ENCODE assay signal across 7 cellular contexts in genomic region chr11:66429983-66430602, GRCh38. TPM values are rescaled to one million over a fixed set of nuclear protein-coding genes. Genes with fewer than 3 reads are reported as not detected.
DNase-seq lines count a peak whose midpoint lies in the region; ATAC-seq, FAIRE-seq and TF ChIP-seq lines count a peak whose summit lies in the region.

No MANE protein-coding gene starts in this region.

- TF ChIP-seq EP300 in K562 (IDR thresholded peaks at IDR 0.05; ENCODE audit: low read length), result no peak

- intact Hi-C loops in K562 (cut with micrococcal nuclease), result loop anchor here (1.0 kb wide), 2 partner anchors 22 to 44 kb away; no protein-coding TSS in a partner anchor

- DNase-seq in NCI-H1930 (lab: John Stamatoyannopoulos, UW) (peak; percentile 52 to 76), UCSD-AML1 (lab: John Stamatoyannopoulos, UW; ENCODE audit: unreplicated experiment) (peak; percentile 65), K562 (ENCODE audit: extremely low read depth in 1 of 4, low spot score in 3 of 4) (peak; percentile 73 to 84 (median 75)), iPS-NIHi7 (ENCODE audit: extremely low spot score) (peak; percentile 82)
- DNase-seq in stimulated activated CD4-positive, alpha-beta T cell treated with anti-CD3 and anti-CD28 coated beads, Interleukin-15, amount 100 ng/mL, for 24 hours, result peak; percentile 87

- 31% methylated on average over 9 of the region's 9 CpGs for WGBS in K562 (ENCODE audit: insufficient coverage, low coverage, missing lambda C conversion rate)

- peak; percentile 97 for ATAC-seq in K562
- ATAC-seq in HG03159 (IDR thresholded peaks at IDR 0.05; ENCODE audit: unreplicated experiment), result no peak

- no peaks in the 10 kb centered on the region for H3K27me3 ChIP-seq in K562 (ENCODE audit: control insufficient read depth in 2 of 2, insufficient read depth in 2 of 2, low read length in 2 of 2)

- FAIRE-seq in K562 (lab: Jason Lieb, UNC), result peak; percentile 74

- H3K9ac ChIP-seq in K562 (ENCODE audit: insufficient read depth in 1 of 2, low read depth in 2 of 2, low read length in 2 of 2), result no peak overlapping the region

- no peaks in the 10 kb centered on the region for H3K9me1 ChIP-seq in K562 (ENCODE audit: control insufficient read depth, insufficient read depth, low read length)

- H3K4me1 ChIP-seq in K562 (replicated peaks in 1 of 2; ENCODE audit: control insufficient read depth in 2 of 2, insufficient read depth in 2 of 2, low read length in 2 of 2), result peaks cover 3 to 5% of the 10 kb centered on the region in 2 experiments; a peak in 3 of 5 replicates

- BruUV-seq in K562 (replicated peaks; lab: Mats Ljungman, UMichigan), result no TSS peak

- H3K4me3 ChIP-seq in K562, result no peak overlapping the region

- CTCF ChIA-PET in K562 (lab: Yijun Ruan, JAX; ENCODE audit: low intra/inter-chr PET ratio), result interaction anchor here (0.6 to 2.5 kb wide), 6 partner anchors 8 to 546 kb away, joined by 3 to 52 read pairs (median 6); partner anchors contain the start of gene RBM4B

- H3K9me3 ChIP-seq in K562 (replicated peaks; ENCODE audit: control insufficient read depth, insufficient read depth, low read depth, low read length), result no peaks in the 10 kb centered on the region

- H3K79me2 ChIP-seq in K562 (ENCODE audit: control insufficient read depth, insufficient read depth, low read length), result no peaks in the 10 kb centered on the region

- no peak overlapping the region for H3K4me2 ChIP-seq in K562 (ENCODE audit: insufficient read depth, low read length)

- no peak overlapping the region for H3K27ac ChIP-seq in K562 (ENCODE audit: extremely low read depth, low read depth, low read length)

- TF ChIP-seq CTCF in GM12874 (IDR thresholded peaks at IDR 0.05; ENCODE audit: insufficient read depth, low read depth, low read length), result peak; percentile 92
- peak; percentile 88 to 91 (median 91) for TF ChIP-seq CTCF in K562 (IDR thresholded peaks at IDR 0.05 in 2 of 3, conservative IDR thresholded peaks at IDR 0.05 in 1 of 3; ENCODE audit: insufficient read depth in 2 of 3, low read depth in 1 of 3, low read length in 3 of 3)

- H2AFZ ChIP-seq in K562 (ENCODE audit: low read depth, low read length), result no peak overlapping the region

- TF ChIP-seq RAD21 in K562 (CRISPR knock-in tag; conservative IDR thresholded peaks at IDR 0.05 in 1 of 2, IDR thresholded peaks at IDR 0.05 in 1 of 2), result peak; percentile 64 to 76

- H4K20me1 ChIP-seq in K562 (replicated peaks; ENCODE audit: control insufficient read depth, insufficient read depth, low read length), result peaks cover 5% of the 10 kb centered on the region; the same call in 1 of the 2 replicates

- POLR2A ChIA-PET in K562 (lab: Yijun Ruan, JAX), result interaction anchor here (0.6 to 1.4 kb wide), 2 partner anchors 117 to 247 kb away, joined by 4 read pairs; partner anchors contain the start of gene RBM4B

- no peak for TF ChIP-seq POLR2A in K562 (conservative IDR thresholded peaks at IDR 0.05)

- in situ Hi-C loops in K562 (cut with MboI), result no loop called here

- H3K36me3 ChIP-seq in K562 (ENCODE audit: control insufficient read depth, insufficient read depth, low read length), result peaks cover 3% of the 10 kb centered on the region; the same call in 2 of the 3 replicates

RNA-seq across cellular contexts. Expression of gene MRPL11, which starts 8.6 kb away (rescaled TPM):
- 9.4 and 12.2 TPM in 2 replicates for total RNA-seq in K562 (2011; cell fraction: chromatin; rRNA removed; ENCODE audit: low replicate concordance)
- 16.2 and 19.7 TPM in 2 replicates for total RNA-seq in K562 (2011; cell fraction: nucleolus; rRNA removed)
- 14.8 and 21.9 TPM in 2 replicates for total RNA-seq in K562 (2011; cell fraction: nucleoplasm; rRNA removed)
- total RNA-seq in K562 (2014; rRNA removed) (135 and 148 TPM in 2 replicates), K562 (2014; rRNA removed; fragmentation: Illumina TruSeq; extraction: Trizol) (75.0 and 81.4 TPM in 2 replicates), K562 (2015; rRNA removed; fragmentation: Illumina TruSeq; extraction: Trizol) (88.3 and 91.2 TPM in 2 replicates), K562 (2021) (133 and 148 TPM in 2 replicates)
- polyA plus RNA-seq in K562 (2011; rRNA removed) (97.6 and 100 TPM in 2 replicates), K562 (2014; fragmentation: Illumina TruSeq; extraction: Trizol) (91.9 and 103 TPM in 2 replicates), K562 (2014; fragmentation: Nextera tagmentation; extraction: Ambion mirVana) (10 to 100 TPM; 33.0 to 43.5 TPM), K562 (2014; rRNA removed) (173 and 208 TPM in 2 replicates)
- polyA plus RNA-seq in K562 (2011; cell fraction: cytosol; rRNA removed), result 83.4 and 86.1 TPM in 2 replicates
- polyA plus RNA-seq in K562 (2011; cell fraction: nucleus; rRNA removed), result 50.6 and 52.0 TPM in 2 replicates
- polyA plus RNA-seq in K562 (2012), result 95.1 and 124 TPM in 2 replicates
- polyA minus RNA-seq in K562 (2011; rRNA and poly(A)+ RNA removed), result 34.7 and 39.4 TPM in 2 replicates
- polyA minus RNA-seq in K562 (2011; cell fraction: cytosol; rRNA and poly(A)+ RNA removed), result 22.9 and 23.3 TPM in 2 replicates
- 3.2 and 6.6 TPM in 2 replicates for polyA minus RNA-seq in K562 (2011; cell fraction: nucleus; rRNA and poly(A)+ RNA removed)

RNA-seq across cellular contexts. Expression of gene NPAS4, which starts 9.3 kb away (rescaled TPM):
- not detected in 2 replicates for total RNA-seq in K562 (2011; cell fraction: chromatin; rRNA removed; ENCODE audit: low replicate concordance)
- total RNA-seq in K562 (2011; cell fraction: nucleolus; rRNA removed), result not detected in 2 replicates
- not detected in 2 replicates for total RNA-seq in K562 (2011; cell fraction: nucleoplasm; rRNA removed)
- not detected in 2 replicates for total RNA-seq in K562 (2014; rRNA removed)
- not detected in 2 replicates for total RNA-seq in K562 (2014; rRNA removed; fragmentation: Illumina TruSeq; extraction: Trizol)
- not detected in 2 replicates for total RNA-seq in K562 (2015; rRNA removed; fragmentation: Illumina TruSeq; extraction: Trizol)
- total RNA-seq in K562 (2021), result not detected in 2 replicates
- not detected in 2 replicates for polyA plus RNA-seq in K562 (2011; rRNA removed)
- polyA plus RNA-seq in K562 (2011; cell fraction: cytosol; rRNA removed), result 0.01 TPM in 1 of 2 replicates, not detected in the other
- polyA plus RNA-seq in K562 (2011; cell fraction: nucleus; rRNA removed), result not detected in 2 replicates
- polyA plus RNA-seq in K562 (2012), result not detected in 2 replicates
- polyA plus RNA-seq in K562 (2014; fragmentation: Illumina TruSeq; extraction: Trizol), result not detected in 2 replicates
- not detected for polyA plus RNA-seq in K562 (2014; fragmentation: Nextera tagmentation; extraction: Ambion mirVana)
- not detected in 2 replicates for polyA plus RNA-seq in K562 (2014; rRNA removed)
- not detected in 2 replicates for polyA minus RNA-seq in K562 (2011; rRNA and poly(A)+ RNA removed)
- polyA minus RNA-seq in K562 (2011; cell fraction: cytosol; rRNA and poly(A)+ RNA removed), result not detected in 2 replicates
- not detected in 2 replicates for polyA minus RNA-seq in K562 (2011; cell fraction: nucleus; rRNA and poly(A)+ RNA removed)

RNA-seq across cellular contexts. Expression of gene PELI3, which starts 36.6 kb away (rescaled TPM):
- total RNA-seq in K562 (2011; cell fraction: chromatin; rRNA removed; ENCODE audit: low replicate concordance), result 7.3 and 22.6 TPM in 2 replicates
- 11.1 and 15.2 TPM in 2 replicates for total RNA-seq in K562 (2011; cell fraction: nucleolus; rRNA removed)
- 8.5 and 9.1 TPM in 2 replicates for total RNA-seq in K562 (2011; cell fraction: nucleoplasm; rRNA removed)
- total RNA-seq in K562 (2014; rRNA removed), result 3.3 and 5.0 TPM in 2 replicates
- 1.3 and 1.9 TPM in 2 replicates for total RNA-seq in K562 (2014; rRNA removed; fragmentation: Illumina TruSeq; extraction: Trizol)
- total RNA-seq in K562 (2015; rRNA removed; fragmentation: Illumina TruSeq; extraction: Trizol), result 3.2 and 3.4 TPM in 2 replicates
- 4.0 and 4.2 TPM in 2 replicates for total RNA-seq in K562 (2021)
- 1.4 and 1.6 TPM in 2 replicates for polyA plus RNA-seq in K562 (2011; rRNA removed)
- polyA plus RNA-seq in K562 (2011; cell fraction: cytosol; rRNA removed), result 1.6 and 3.4 TPM in 2 replicates
- 2.8 and 5.6 TPM in 2 replicates for polyA plus RNA-seq in K562 (2011; cell fraction: nucleus; rRNA removed)
- 2.7 and 4.4 TPM in 2 replicates for polyA plus RNA-seq in K562 (2012)
- 1.9 and 3.3 TPM in 2 replicates for polyA plus RNA-seq in K562 (2014; fragmentation: Illumina TruSeq; extraction: Trizol)
- under 1 TPM; 0.17 to 0.46 TPM for polyA plus RNA-seq in K562 (2014; fragmentation: Nextera tagmentation; extraction: Ambion mirVana)
- polyA plus RNA-seq in K562 (2014; rRNA removed), result 2.4 and 2.6 TPM in 2 replicates
- polyA minus RNA-seq in K562 (2011; rRNA and poly(A)+ RNA removed), result 2.6 and 4.2 TPM in 2 replicates
- polyA minus RNA-seq in K562 (2011; cell fraction: cytosol; rRNA and poly(A)+ RNA removed), result 1.3 and 4.4 TPM in 2 replicates
- 6.1 and 6.7 TPM in 2 replicates for polyA minus RNA-seq in K562 (2011; cell fraction: nucleus; rRNA and poly(A)+ RNA removed)

RNA-seq across cellular contexts. Expression of gene DPP3, which starts 50.1 kb away (rescaled TPM):
- 31.7 and 93.6 TPM in 2 replicates for total RNA-seq in K562 (2011; cell fraction: chromatin; rRNA removed; ENCODE audit: low replicate concordance)
- total RNA-seq in K562 (2011; cell fraction: nucleolus; rRNA removed), result 79.4 and 87.0 TPM in 2 replicates
- 33.9 and 47.9 TPM in 2 replicates for total RNA-seq in K562 (2011; cell fraction: nucleoplasm; rRNA removed)
- total RNA-seq in K562 (2014; rRNA removed) (69.2 and 115 TPM in 2 replicates), K562 (2014; rRNA removed; fragmentation: Illumina TruSeq; extraction: Trizol) (24.2 and 35.1 TPM in 2 replicates), K562 (2015; rRNA removed; fragmentation: Illumina TruSeq; extraction: Trizol) (45.0 and 50.2 TPM in 2 replicates), K562 (2021) (59.4 and 66.3 TPM in 2 replicates)
- polyA plus RNA-seq in K562 (2011; rRNA removed) (33.0 and 47.6 TPM in 2 replicates), K562 (2014; fragmentation: Illumina TruSeq; extraction: Trizol) (45.0 and 61.6 TPM in 2 replicates), K562 (2014; fragmentation: Nextera tagmentation; extraction: Ambion mirVana) (1 to 10 TPM; 3.7 to 6.2 TPM), K562 (2014; rRNA removed) (43.3 and 56.3 TPM in 2 replicates)
- polyA plus RNA-seq in K562 (2011; cell fraction: cytosol; rRNA removed), result 35.9 and 62.9 TPM in 2 replicates
- 77.2 and 136 TPM in 2 replicates for polyA plus RNA-seq in K562 (2011; cell fraction: nucleus; rRNA removed)
- 51.4 and 57.3 TPM in 2 replicates for polyA plus RNA-seq in K562 (2012)
- polyA minus RNA-seq in K562 (2011; rRNA and poly(A)+ RNA removed), result 42.3 and 51.5 TPM in 2 replicates
- 58.5 and 65.1 TPM in 2 replicates for polyA minus RNA-seq in K562 (2011; cell fraction: cytosol; rRNA and poly(A)+ RNA removed)
- polyA minus RNA-seq in K562 (2011; cell fraction: nucleus; rRNA and poly(A)+ RNA removed), result 42.8 and 46.9 TPM in 2 replicates

RNA-seq across cellular contexts. Expression of gene SLC29A2, which starts 58.5 kb away (rescaled TPM):
- total RNA-seq in K562 (2011; cell fraction: chromatin; rRNA removed; ENCODE audit: low replicate concordance), result 80.0 and 218 TPM in 2 replicates
- 123 and 132 TPM in 2 replicates for total RNA-seq in K562 (2011; cell fraction: nucleolus; rRNA removed)
- 120 and 128 TPM in 2 replicates for total RNA-seq in K562 (2011; cell fraction: nucleoplasm; rRNA removed)
- 13.3 and 22.5 TPM in 2 replicates for total RNA-seq in K562 (2014; rRNA removed)
- 6.2 and 8.8 TPM in 2 replicates for total RNA-seq in K562 (2014; rRNA removed; fragmentation: Illumina TruSeq; extraction: Trizol)
- 14.2 and 16.1 TPM in 2 replicates for total RNA-seq in K562 (2015; rRNA removed; fragmentation: Illumina TruSeq; extraction: Trizol)
- total RNA-seq in K562 (2021), result 48.6 and 50.5 TPM in 2 replicates
- 22.0 and 35.8 TPM in 2 replicates for polyA plus RNA-seq in K562 (2011; rRNA removed)
- polyA plus RNA-seq in K562 (2011; cell fraction: cytosol; rRNA removed), result 24.0 and 39.3 TPM in 2 replicates
- 152 and 232 TPM in 2 replicates for polyA plus RNA-seq in K562 (2011; cell fraction: nucleus; rRNA removed)
- 32.6 and 39.1 TPM in 2 replicates for polyA plus RNA-seq in K562 (2012)
- polyA plus RNA-seq in K562 (2014; fragmentation: Illumina TruSeq; extraction: Trizol), result 43.1 and 47.4 TPM in 2 replicates
- 1 to 10 TPM; 2.4 to 2.5 TPM for polyA plus RNA-seq in K562 (2014; fragmentation: Nextera tagmentation; extraction: Ambion mirVana)
- polyA plus RNA-seq in K562 (2014; rRNA removed), result 39.3 and 48.7 TPM in 2 replicates
- 7.0 and 7.7 TPM in 2 replicates for polyA minus RNA-seq in K562 (2011; rRNA and poly(A)+ RNA removed)
- 19.7 and 20.7 TPM in 2 replicates for polyA minus RNA-seq in K562 (2011; cell fraction: cytosol; rRNA and poly(A)+ RNA removed)
- 19.7 and 19.9 TPM in 2 replicates for polyA minus RNA-seq in K562 (2011; cell fraction: nucleus; rRNA and poly(A)+ RNA removed)
